ENCODE assay signal across 15 cellular contexts in genomic region chr2:75632813-75633212, GRCh38. TPM values are rescaled to one million over a fixed set of nuclear protein-coding genes. Genes with fewer than 3 reads are reported as not detected.
DNase-seq lines count a peak whose midpoint lies in the region; ATAC-seq and TF ChIP-seq lines count a peak whose summit lies in the region.
"Had no signal": no experiment of that assay in that cellular context is flagged by ENCODE, and none has a peak within 500 bp of the region (broad histone marks: within the 10 kb centered on the region; RNA-seq: fewer than 3 reads in every experiment).

No MANE protein-coding gene starts in this region.

- H3K4me1 ChIP-seq in heart left ventricle (peaks cover 0 to 13% (median 0%) of the 10 kb centered on the region in 12 donors), right cardiac atrium (ENCODE audit: control insufficient read depth, insufficient read depth, low read length) (no peaks in the 10 kb centered on the region), BE2C (no peaks in the 10 kb centered on the region)

- H3K27ac ChIP-seq in heart left ventricle (peak overlapping the region in 5 of 12 donors; percentile 3 to 45 (median 5)), right cardiac atrium (ENCODE audit: low read length) (no peak overlapping the region)

- intact Hi-C loops in heart left ventricle (cut with DNase I): no loop called here
- intact Hi-C loops in right cardiac atrium (cut with DNase I): no loop called here
- intact Hi-C loops in left ventricle myocardium superior (cut with micrococcal nuclease): no loop called here
- intact Hi-C loops in sciatic nerve (cut with DNase I): no loop called here

- 53 to 85% (median 65%) methylated on average over 1 of the region's 1 CpG for WGBS in heart left ventricle, 4 donors
- WGBS in right cardiac atrium: 54% methylated on average over 1 of the region's 1 CpG

- no peaks in the 10 kb centered on the region for H3K9me3 ChIP-seq in heart left ventricle
- H3K9me3 ChIP-seq in right cardiac atrium (ENCODE audit: control insufficient read depth, low read length): no peaks in the 10 kb centered on the region
- no peaks in the 10 kb centered on the region for H3K9me3 ChIP-seq in BE2C

- DNase-seq in heart left ventricle (peak in 1 of 5 donors; percentile 40), right cardiac atrium (no peak), left ventricle myocardium superior (peak; percentile 43), sciatic nerve (ENCODE audit: low spot score) (no peak), BE2C (no peak), RPMI8226 (no peak)
- DNase-seq: KG1, NCI-H1092 treated with DMSO at 0.1 percent for 48 hours, NCI-H2029 treated with DMSO at 0.1 percent for 48 hours, NCI-H226, NCI-H524, NCI-H774, SHP77 had no signal

- ATAC-seq in heart left ventricle (peak; percentile 39 to 62 (median 52)), right cardiac atrium (no peak), left ventricle myocardium superior (peak; percentile 76), sciatic nerve (peak; percentile 11), GM18520 (IDR thresholded peaks at IDR 0.05; ENCODE audit: unreplicated experiment) (no peak)
- ATAC-seq: HCT116 had no signal

- H3K4me3 ChIP-seq in heart left ventricle (no peak overlapping the region), right cardiac atrium (ENCODE audit: low read length) (no peak overlapping the region), BE2C (ENCODE audit: low read depth, low read length) (no peak overlapping the region)

- H3K36me3 ChIP-seq in heart left ventricle (no peaks in the 10 kb centered on the region), BE2C (no peaks in the 10 kb centered on the region)

- TF ChIP-seq CTCF in heart left ventricle (IDR thresholded peaks at IDR 0.05) (no peak), BE2C (IDR thresholded peaks at IDR 0.05; ENCODE audit: low read depth, low read length) (no peak)

- TF ChIP-seq POLR2A in heart left ventricle (IDR thresholded peaks at IDR 0.05): no peak

- H3K27me3 ChIP-seq in heart left ventricle (no peaks in the 10 kb centered on the region), right cardiac atrium (ENCODE audit: control insufficient read depth, insufficient read depth) (no peaks in the 10 kb centered on the region), BE2C (no peaks in the 10 kb centered on the region)

RNA-seq across cellular contexts. Expression of gene MRPL19, which starts 13.8 kb away (rescaled TPM):
- total RNA-seq in heart left ventricle: 10 to 100 TPM; 40.7 to 82.8 (median 56.7) TPM
- 10 to 100 TPM; 19.7 to 30.8 TPM for polyA plus RNA-seq in heart left ventricle
- 10 to 100 TPM; 36.9 to 49.2 (median 43.0) TPM for total RNA-seq in right cardiac atrium
- 30.4 TPM for polyA plus RNA-seq in right cardiac atrium
- 60.1 TPM for total RNA-seq in left ventricle myocardium superior
- 48.3 TPM for total RNA-seq in sciatic nerve
- 9.0 TPM for polyA plus RNA-seq in BE2C (2012; ENCODE audit: insufficient read depth, insufficient read length, low read depth)

Comparison
In these comparisons a context has a peak if more than half of its experiments do, and no peak if none do; other contexts are left out.
1. ATAC-seq: peak in heart left ventricle (4 of 4), left ventricle myocardium superior (single experiment) and sciatic nerve (single experiment); none in right cardiac atrium (0 of 2) and GM18520 (single experiment).